1 cellular context compared by ENCODE assay signal in the genomic region with DNA sequence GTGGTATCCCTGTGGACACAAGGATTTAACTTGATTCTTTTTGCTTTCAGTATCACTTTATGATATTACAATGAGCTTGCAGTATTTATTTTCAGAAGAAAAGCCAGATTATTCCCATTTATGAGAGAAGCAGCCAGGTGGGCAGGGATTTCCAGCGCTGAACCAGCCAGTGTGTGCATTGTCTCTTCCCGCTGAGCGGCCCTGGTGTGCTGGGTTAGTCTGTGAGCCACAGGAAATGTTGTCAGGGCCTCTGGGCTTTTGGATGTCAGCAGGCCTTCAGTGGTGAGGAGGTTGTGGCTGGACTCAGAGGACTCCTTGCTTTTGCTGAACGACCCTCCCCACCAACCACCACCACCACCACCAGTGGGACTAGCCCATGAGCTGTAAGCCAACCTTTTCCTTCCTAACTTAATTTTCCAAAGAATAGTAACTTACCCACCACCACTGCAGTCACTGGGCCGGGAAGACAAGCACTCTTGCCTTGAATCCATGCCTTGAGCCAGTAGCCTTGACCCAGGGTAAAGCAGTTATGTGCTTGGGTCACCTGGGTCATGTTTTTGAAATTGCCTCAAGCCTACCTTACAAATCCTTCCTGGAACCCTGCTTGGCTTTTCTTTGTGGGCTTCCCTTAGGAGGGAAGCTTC.
TF ChIP-seq lines count a peak whose summit lies in the region.

No MANE protein-coding gene starts in this region.

TF ChIP-seq in WTC11, 78 proteins besides CTCF, POLR2A, EP300 and RAD21 (continued from another document):
- TF ChIP-seq, protein P1, sequence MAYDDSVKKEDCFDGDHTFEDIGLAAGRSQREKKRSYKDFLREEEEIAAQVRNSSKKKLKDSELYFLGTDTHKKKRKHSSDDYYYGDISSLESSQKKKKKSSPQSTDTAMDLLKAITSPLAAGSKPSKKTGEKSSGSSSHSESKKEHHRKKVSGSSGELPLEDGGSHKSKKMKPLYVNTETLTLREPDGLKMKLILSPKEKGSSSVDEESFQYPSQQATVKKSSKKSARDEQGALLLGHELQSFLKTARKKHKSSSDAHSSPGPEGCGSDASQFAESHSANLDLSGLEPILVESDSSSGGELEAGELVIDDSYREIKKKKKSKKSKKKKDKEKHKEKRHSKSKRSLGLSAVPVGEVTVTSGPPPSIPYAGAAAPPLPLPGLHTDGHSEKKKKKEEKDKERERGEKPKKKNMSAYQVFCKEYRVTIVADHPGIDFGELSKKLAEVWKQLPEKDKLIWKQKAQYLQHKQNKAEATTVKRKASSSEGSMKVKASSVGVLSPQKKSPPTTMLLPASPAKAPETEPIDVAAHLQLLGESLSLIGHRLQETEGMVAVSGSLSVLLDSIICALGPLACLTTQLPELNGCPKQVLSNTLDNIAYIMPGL (CRISPR knock-in tag; IDR thresholded peaks at IDR 0.05) = no peak
- no peak for TF ChIP-seq E2F5 (CRISPR knock-in tag; IDR thresholded peaks at IDR 0.05)
- TF ChIP-seq ETV6 (CRISPR knock-in tag; IDR thresholded peaks at IDR 0.05) = no peak
- no peak for TF ChIP-seq E2F4 (CRISPR knock-in tag; IDR thresholded peaks at IDR 0.05; ENCODE audit: borderline replicate concordance, low read depth)
- TF ChIP-seq IRF2 (CRISPR knock-in tag; IDR thresholded peaks at IDR 0.05; ENCODE audit: borderline replicate concordance, low read depth) = no peak
- no peak for TF ChIP-seq TP53 (CRISPR knock-in tag; IDR thresholded peaks at IDR 0.05)
- TF ChIP-seq GTF2I (CRISPR knock-in tag; conservative IDR thresholded peaks at IDR 0.05) = no peak
- no peak for TF ChIP-seq NFATC4 (CRISPR knock-in tag; IDR thresholded peaks at IDR 0.05)
- no peak for TF ChIP-seq TCF7 (CRISPR knock-in tag; IDR thresholded peaks at IDR 0.05; ENCODE audit: low read depth)
- TF ChIP-seq, protein P2, sequence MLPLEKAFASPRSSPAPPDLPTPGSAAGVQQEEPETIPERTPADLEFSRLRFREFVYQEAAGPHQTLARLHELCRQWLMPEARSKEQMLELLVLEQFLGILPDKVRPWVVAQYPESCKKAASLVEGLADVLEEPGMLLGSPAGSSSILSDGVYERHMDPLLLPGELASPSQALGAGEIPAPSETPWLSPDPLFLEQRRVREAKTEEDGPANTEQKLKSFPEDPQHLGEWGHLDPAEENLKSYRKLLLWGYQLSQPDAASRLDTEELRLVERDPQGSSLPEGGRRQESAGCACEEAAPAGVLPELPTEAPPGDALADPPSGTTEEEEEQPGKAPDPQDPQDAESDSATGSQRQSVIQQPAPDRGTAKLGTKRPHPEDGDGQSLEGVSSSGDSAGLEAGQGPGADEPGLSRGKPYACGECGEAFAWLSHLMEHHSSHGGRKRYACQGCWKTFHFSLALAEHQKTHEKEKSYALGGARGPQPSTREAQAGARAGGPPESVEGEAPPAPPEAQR (CRISPR knock-in tag; IDR thresholded peaks at IDR 0.05) = no peak
- no peak for TF ChIP-seq IRF1 (CRISPR knock-in tag; IDR thresholded peaks at IDR 0.05)
- no peak for TF ChIP-seq PRRX2 (CRISPR knock-in tag; IDR thresholded peaks at IDR 0.05)
- TF ChIP-seq ZNF232 (CRISPR knock-in tag; IDR thresholded peaks at IDR 0.05) = no peak
TF ChIP-seq in WTC11: peak in this region for 0.
